8 cellular contexts compared by ENCODE assay signal in genomic region chr3:3179407-3180094, GRCh38. TPM values are rescaled to one million over a fixed set of nuclear protein-coding genes. Genes with fewer than 3 reads are reported as not detected.
A peak's percentile ranks its signal among the peaks of the same experiment; 100 is the strongest.
DNase-seq lines count a peak whose midpoint lies in the region; ATAC-seq, FAIRE-seq and TF ChIP-seq lines count a peak whose summit lies in the region.

CRBN (minus strand) TSS chr3:3179691; CDS start chr3:3179687, 4 bp downstream.

- H3K36me3 ChIP-seq in H1 (ENCODE audit: control insufficient read depth in 2 of 4, insufficient read depth in 4 of 4, low read length in 3 of 4) (no peaks in the 10 kb centered on the region), mesendoderm (ENCODE audit: control insufficient read depth, insufficient read depth, low read length) (no peaks in the 10 kb centered on the region)

- H4K5ac ChIP-seq in H1 (ENCODE audit: insufficient read length, low read depth, low read length) (peak within 1 kb of the TSS; percentile 75), mesendoderm (ENCODE audit: low read length) (peak within 1 kb of the TSS; percentile 96)

- H3K27me3 ChIP-seq in H1 (replicated peaks in 1 of 4; ENCODE audit: control insufficient read depth in 3 of 4, extremely low read depth in 1 of 4, insufficient read depth in 3 of 4, low read length in 3 of 4): 0 out of 7 replicates have a peak, but pooled peaks cover 0 to 3% (median 0%) of the 10 kb centered on the region in 4 experiments
- no peaks in the 10 kb centered on the region for H3K27me3 ChIP-seq in mesendoderm (ENCODE audit: insufficient read depth, low read length, poor library complexity)

- peak; percentile 70 to 90 for TF ChIP-seq POLR2A in H1 (IDR thresholded peaks at IDR 0.05; ENCODE audit: control extremely low read depth in 1 of 2, low read depth in 2 of 2, low read length in 2 of 2)

- H3K9ac ChIP-seq in H1 (replicated peaks in 1 of 4; ENCODE audit: extremely low read depth in 1 of 4, low read depth in 3 of 4, low read length in 3 of 4) (peak within 1 kb of the TSS; percentile 87 to 92 (median 90)), mesendoderm (ENCODE audit: low read length) (peak within 1 kb of the TSS; percentile 82)

- H3K4ac ChIP-seq in H1 (replicated peaks; ENCODE audit: insufficient read length, low read depth, low read length): no peak within 1 kb of the TSS
- H3K4ac ChIP-seq in mesendoderm (ENCODE audit: low read depth, low read length): no peak within 1 kb of the TSS

- FAIRE-seq in H1 (lab: Jason Lieb, UNC): no peak

- no peak within 1 kb of the TSS for H2BK15ac ChIP-seq in H1 (ENCODE audit: low read length)
- no peak within 1 kb of the TSS for H2BK15ac ChIP-seq in mesendoderm (replicated peaks; ENCODE audit: low read depth)

- H2AFZ ChIP-seq in H1 (ENCODE audit: low read length): peak within 1 kb of the TSS; percentile 97

- H3K79me1 ChIP-seq in H1 (ENCODE audit: low read depth, low read length): no peaks in the 10 kb centered on the region
- peaks cover 7% of the 10 kb centered on the region for H3K79me1 ChIP-seq in mesendoderm (ENCODE audit: low read length)

- H3K4me1 ChIP-seq in H1 (replicated peaks in 1 of 4; ENCODE audit: control insufficient read depth in 3 of 4, insufficient read depth in 4 of 4, low read length in 3 of 4): peaks cover 0 to 10% (median 4%) of the 10 kb centered on the region in 4 experiments; a peak in 3 of 7 replicates
- no peaks in the 10 kb centered on the region for H3K4me1 ChIP-seq in mesendoderm (ENCODE audit: control insufficient read depth, low read depth, low read length)

- no peak within 1 kb of the TSS for H3K56ac ChIP-seq in H1 (replicated peaks; ENCODE audit: insufficient read length, low read depth, low read length)
- peak within 1 kb of the TSS; percentile 96 for H3K56ac ChIP-seq in mesendoderm (ENCODE audit: low read length)

- H2AK5ac ChIP-seq in H1 (ENCODE audit: low read depth, low read length) (no peak within 1 kb of the TSS; the same call in 1 of the 2 replicates), mesendoderm (ENCODE audit: low read length) (no peak within 1 kb of the TSS)

- H4K8ac ChIP-seq in H1 (ENCODE audit: extremely low read depth, insufficient read depth, low read length): peak within 1 kb of the TSS; percentile 95
- no peak within 1 kb of the TSS for H4K8ac ChIP-seq in mesendoderm (ENCODE audit: low read depth, low read length)

- no peak within 1 kb of the TSS for H2BK20ac ChIP-seq in H1 (ENCODE audit: low read length)

- H3K9me3 ChIP-seq in H1 (ENCODE audit: insufficient read depth in 2 of 2, low read depth in 1 of 2, low read length in 1 of 2): no peaks in the 10 kb centered on the region

- H3K14ac ChIP-seq in H1 (ENCODE audit: insufficient read length): no peak within 1 kb of the TSS

- POLR2A ChIA-PET in H1 (lab: Charles Lee; ENCODE audit: partially characterized antibody): interaction anchor here (0.7 to 1.3 kb wide), 2 partner anchors 46 to 185 kb away, joined by 3 read pairs; no protein-coding TSS in a partner anchor

- ATAC-seq in GM19397 (IDR thresholded peaks at IDR 0.05; ENCODE audit: unreplicated experiment): peak; percentile 99
- peak; percentile 98 for ATAC-seq in HG03565 (IDR thresholded peaks at IDR 0.05; ENCODE audit: unreplicated experiment)

- no peak within 1 kb of the TSS for H2BK120ac ChIP-seq in H1 (replicated peaks; ENCODE audit: low read depth, low read length)
- no peak within 1 kb of the TSS for H2BK120ac ChIP-seq in mesendoderm (ENCODE audit: low read depth, low read length)

- peaks cover 13 to 37% of the 10 kb centered on the region in 2 experiments for H3K79me2 ChIP-seq in H1 (ENCODE audit: control insufficient read depth in 1 of 2, insufficient read depth in 2 of 2, low read length in 2 of 2)
- H3K79me2 ChIP-seq in mesendoderm (ENCODE audit: control insufficient read depth, insufficient read depth, low read length): peaks cover 15% of the 10 kb centered on the region

- no peaks in the 10 kb centered on the region for H3K23me2 ChIP-seq in H1 (ENCODE audit: low read depth, low read length)

- H3K4me3 ChIP-seq in H1 (ENCODE audit: extremely low read depth in 1 of 4, insufficient read depth in 2 of 4, low read depth in 3 of 4, low read length in 4 of 4) (peak within 1 kb of the TSS; percentile 55 to 94 (median 88)), mesendoderm (ENCODE audit: low read length) (peak within 1 kb of the TSS; percentile 91)

- no peaks in the 10 kb centered on the region for H4K20me1 ChIP-seq in H1 (replicated peaks in 1 of 2; ENCODE audit: control insufficient read depth in 1 of 2, insufficient read depth in 2 of 2, low read length in 2 of 2)

- peak; percentile 91 to 97 (median 93) for TF ChIP-seq CTCF in H1 (IDR thresholded peaks at IDR 0.05; ENCODE audit: control extremely low read depth in 1 of 3, insufficient read depth in 1 of 3, low read depth in 1 of 3, low read length in 3 of 3)

- H3K18ac ChIP-seq in H1 (ENCODE audit: extremely low read depth, low read length) (no peak within 1 kb of the TSS), mesendoderm (ENCODE audit: low read length) (no peak within 1 kb of the TSS)

- DNase-seq in CMK (ENCODE audit: low read depth) (peak; percentile 67), NOMO-1 treated with DMSO at 0.1 percent for 48 hours (lab: John Stamatoyannopoulos, UW; ENCODE audit: unreplicated experiment) (peak; percentile 84), H1 (ENCODE audit: low read depth in 1 of 2, low spot score in 2 of 2) (peak; percentile 43 to 91), mesendoderm (peak; percentile 92)
- DNase-seq in activated CD8-positive, alpha-beta memory T cell treated with anti-CD3 and anti-CD28 coated beads for 48 hours (ENCODE audit: low read depth in 2 of 3, low spot score in 2 of 3): peak; percentile 69 to 81 (median 79)
- DNase-seq in stimulated activated CD8-positive, alpha-beta memory T cell treated with anti-CD3 and anti-CD28 coated beads, Interleukin-15, amount 100 ng/mL, for 1 hour (ENCODE audit: low read depth): peak; percentile 75

- H2BK12ac ChIP-seq in H1 (ENCODE audit: low read depth, low read length): no peak within 1 kb of the TSS

- peak; percentile 52 to 63; a peak in 3 of 4 replicates for TF ChIP-seq RAD21 in H1 (IDR thresholded peaks at IDR 0.05 in 1 of 2, conservative IDR thresholded peaks at IDR 0.05 in 1 of 2; ENCODE audit: low read depth in 2 of 2, low read length in 2 of 2)

- H3K27ac ChIP-seq in H1 (ENCODE audit: low read depth, low read length): peak within 1 kb of the TSS; percentile 79
- no peak within 1 kb of the TSS for H3K27ac ChIP-seq in mesendoderm (ENCODE audit: low read depth, low read length)

- no peak within 1 kb of the TSS for H3K23ac ChIP-seq in H1 (ENCODE audit: insufficient read length)
- H3K23ac ChIP-seq in mesendoderm (ENCODE audit: low read length): no peak within 1 kb of the TSS

- H4K91ac ChIP-seq in H1 (replicated peaks; ENCODE audit: insufficient read length, low read length): no peak within 1 kb of the TSS

- H3K4me2 ChIP-seq in H1 (ENCODE audit: insufficient read depth in 1 of 2, low read depth in 2 of 2, low read length in 2 of 2) (peak within 1 kb of the TSS; percentile 72 to 74), mesendoderm (ENCODE audit: low read length) (peak within 1 kb of the TSS; percentile 90)

- WGBS in H1 (ENCODE audit: extremely low coverage in 1 of 2, insufficient coverage in 1 of 2, insufficient read length in 1 of 2, insufficient replicate concordance in 2 of 2, low coverage in 1 of 2, low lambda C conversion rate in 2 of 2, missing lambda C conversion rate in 1 of 2), 2 experiments: 4% methylated on average over 31 of the region's 56 CpGs; no CpG with 5 or more reads in 1 of the 2 experiments
- no CpG with 5 or more reads among the region's 56 CpGs for WGBS in mesendoderm (ENCODE audit: extremely low coverage, insufficient coverage, low lambda C conversion rate)

- CTCF ChIA-PET in H1 (lab: Charles Lee; ENCODE audit: partially characterized antibody): interaction anchor here (1.2 kb wide), 1 partner anchor 21 kb away, joined by 3 read pairs; no protein-coding TSS in a partner anchor

- no peak for TF ChIP-seq EP300 in H1 (IDR thresholded peaks at IDR 0.05; ENCODE audit: borderline replicate concordance in 1 of 2, low read depth in 2 of 2, low read length in 2 of 2)

- no peak within 1 kb of the TSS for H2BK5ac ChIP-seq in H1 (ENCODE audit: low read depth, low read length)
- H2BK5ac ChIP-seq in mesendoderm (ENCODE audit: low read length): no peak within 1 kb of the TSS

TF ChIP-seq in H1, 55 proteins besides CTCF, POLR2A, EP300 and RAD21 (continues in another document):
- TF ChIP-seq POLR2AphosphoS5 (IDR thresholded peaks at IDR 0.05; ENCODE audit: low read depth, low read length): peak; percentile 96
- 0 out of 2 replicates have a peak, but pooled peaks have one; percentile 18 for TF ChIP-seq RXRA (IDR thresholded peaks at IDR 0.05; ENCODE audit: insufficient read depth, low read depth, low read length)
- peak; percentile 97 for TF ChIP-seq ASH2L (IDR thresholded peaks at IDR 0.05; ENCODE audit: low read length)
- TF ChIP-seq SAP30 (IDR thresholded peaks at IDR 0.05; ENCODE audit: insufficient read depth, insufficient replicate concordance, low read length): no peak
- TF ChIP-seq ATF2 (IDR thresholded peaks at IDR 0.05; ENCODE audit: low read length): no peak
- TF ChIP-seq YY1 (IDR thresholded peaks at IDR 0.05; ENCODE audit: low read depth, low read length): peak; percentile 96
- TF ChIP-seq KDM4A (IDR thresholded peaks at IDR 0.05; ENCODE audit: low read depth, low read length, severe bottlenecking): peak; percentile 78
- no peak for TF ChIP-seq CBX5 (IDR thresholded peaks at IDR 0.05; ENCODE audit: low read depth, low read length)

RNA-seq across cellular contexts. Expression of gene CRBN, which starts in this region (rescaled TPM):
- 28.4 and 30.3 TPM in 2 replicates for total RNA-seq in H1 (2021; fragmentation: NEBNext Ultra II Directional; extraction: Animal tissue kit (Norgen Biotek cat#: 25700))
- 9.8 and 13.4 TPM in 2 replicates for polyA plus RNA-seq in H1 (2011; rRNA removed)
- 26.0 TPM for polyA plus RNA-seq in H1 (2011; cell fraction: cytosol; rRNA removed)
- 11.8 TPM for polyA plus RNA-seq in H1 (2011; cell fraction: nucleus; rRNA removed)
- 23.2 to 36.8 TPM (median 24.7 TPM) in 4 replicates for polyA plus RNA-seq in H1 (2012, experiment 1 of 2)
- 3.0 TPM for polyA plus RNA-seq in H1 (2012, experiment 2 of 2)
- polyA plus RNA-seq in H1 (2013, experiment 1 of 2): 19.5 TPM
- polyA plus RNA-seq in H1 (2013, experiment 2 of 2): 19.2 TPM
- 29.5 and 49.7 TPM in 2 replicates for polyA minus RNA-seq in H1 (2011; rRNA and poly(A)+ RNA removed)
- 25.8 TPM for polyA minus RNA-seq in H1 (2011; cell fraction: cytosol; rRNA and poly(A)+ RNA removed)
- 51.3 TPM for polyA minus RNA-seq in H1 (2011; cell fraction: nucleus; rRNA and poly(A)+ RNA removed)
- polyA plus RNA-seq in mesendoderm (2013, experiment 1 of 2): 21.0 TPM
- 22.0 TPM for polyA plus RNA-seq in mesendoderm (2013, experiment 2 of 2)
